ENCODE assay signal across 23 cellular contexts in genomic region chr7:45187946-45188411, GRCh38. TPM values are rescaled to one million over a fixed set of nuclear protein-coding genes. Genes with fewer than 3 reads are reported as not detected.
DNase-seq lines count a peak whose midpoint lies in the region; ATAC-seq and TF ChIP-seq lines count a peak whose summit lies in the region.
"Had no signal": no experiment of that assay in that cellular context is flagged by ENCODE, and none has a peak within 500 bp of the region (broad histone marks: within the 10 kb centered on the region; RNA-seq: fewer than 3 reads in every experiment).

No MANE protein-coding gene starts in this region.

- H3K9me3 ChIP-seq in neutrophil = no peaks in the 10 kb centered on the region
- H3K9me3 ChIP-seq: Caco-2 had no signal

- ATAC-seq in left cardiac atrium = no peak
- ATAC-seq in HG03139 (IDR thresholded peaks at IDR 0.05; ENCODE audit: unreplicated experiment) = no peak
- ATAC-seq: CD8-positive, alpha-beta T cell; PC-3 had no signal

- H3K27ac ChIP-seq in neutrophil = peak overlapping the region; percentile 54
- H3K27ac ChIP-seq: C4-2B had no signal

- H3K4me1 ChIP-seq in neutrophil (ENCODE audit: control insufficient read depth in 1 of 2, insufficient read depth in 1 of 2, low read depth in 1 of 2, low read length in 1 of 2) = peaks cover 24% of the 10 kb centered on the region in 2 experiments
- H3K4me1 ChIP-seq: Caco-2 had no signal

- no peak for TF ChIP-seq CTCF in neutrophil (IDR thresholded peaks at IDR 0.05)

- DNase-seq in cardiac septum (ENCODE audit: low spot score) = peak; percentile 54
- no peak for DNase-seq in left cardiac atrium
- DNase-seq in ecto neural progenitor cell (ENCODE audit: low spot score) = peak; percentile 23
- DNase-seq in ureter (ENCODE audit: low spot score) = peak; percentile 42
- DNase-seq in G401 (ENCODE audit: low spot score) = no peak
- DNase-seq: Caco-2; GDM1; HCEC 1CT; IMR-90; KG1; MM.1S; NCI-H2029; NCI-H446; NCI-H526; NCI-H82; NK-92 treated with Interleukin-12 subunit alpha and Interleukin-12 subunit beta, amount 100 ng/mL, for 24 hours; PC-3 had no signal

- intact Hi-C loops in cardiac septum (cut with DNase I) (no loop called here), left cardiac atrium (cut with DNase I) (no loop called here)

- H3K4me3 ChIP-seq in neutrophil (ENCODE audit: low read depth in 1 of 2, low read length in 1 of 2) = no peak overlapping the region

- in situ Hi-C loops in G401 (cut with HindIII; ENCODE audit: low sequenced_read_pairs) = no loop called here

- peaks cover 34% of the 10 kb centered on the region for H3K36me3 ChIP-seq in neutrophil

- no peaks in the 10 kb centered on the region for H3K27me3 ChIP-seq in neutrophil

RNA-seq across cellular contexts. Expression of gene RAMP3, which starts 30.4 kb away (rescaled TPM):
- 52.5 TPM for total RNA-seq in cardiac septum
- 10 to 100 TPM; 40.8 to 55.0 TPM for total RNA-seq in left cardiac atrium
- 47.2 TPM for total RNA-seq in ureter
- total RNA-seq in G401 (2014; rRNA removed; shearing (Covaris generic)) = not detected in 2 replicates
- total RNA-seq: A673; B cell; Caco-2; CD8-positive, alpha-beta T cell; IMR-90; PC-3 had no signal

Comparison
In these comparisons a context has a peak if more than half of its experiments do, and no peak if none do; other contexts are left out.
1. DNase-seq: peak in cardiac septum (single experiment), ecto neural progenitor cell (single experiment) and ureter (single experiment); none in left cardiac atrium (single experiment) and G401 (single experiment).
2. RNA of gene RAMP3, which starts 30.4 kb away (total RNA-seq): 40.8 to 55.0 TPM in left cardiac atrium, 52.5 TPM in cardiac septum (single experiment) and 47.2 TPM in ureter (single experiment); not detected in G401; every median in the first group is over 10 times any median in the second.